9 cellular contexts compared by ENCODE assay signal in genomic region chr4:176270669-176271068, GRCh38. TPM values are rescaled to one million over a fixed set of nuclear protein-coding genes. Genes with fewer than 3 reads are reported as not detected.
DNase-seq lines count a peak whose midpoint lies in the region; ATAC-seq and TF ChIP-seq lines count a peak whose summit lies in the region.
"Had no signal": no experiment of that assay in that cellular context is flagged by ENCODE, and none has a peak within 500 bp of the region (broad histone marks: within the 10 kb centered on the region; RNA-seq: fewer than 3 reads in every experiment).

No MANE protein-coding gene starts in this region.

- H3K4me1 ChIP-seq in hepatocyte (ENCODE audit: insufficient read depth), result no peaks in the 10 kb centered on the region

- DNase-seq in AG08395 (ENCODE audit: low spot score), result peak; percentile 94
- DNase-seq in HCEC 1CT, result peak; percentile 97
- DNase-seq in SW 1271 (lab: John Stamatoyannopoulos, UW), result peak; percentile 76 to 92
- DNase-seq in hepatocyte (ENCODE audit: low spot score), result peak; percentile 65
- no peak for DNase-seq in left lobe of liver (ENCODE audit: low spot score)
- no peak for DNase-seq in superior temporal gyrus (ENCODE audit: extremely low spot score)

- 36% methylated on average over 5 of the region's 5 CpGs for WGBS in hepatocyte (ENCODE audit: low lambda C conversion rate, missing lambda C conversion rate)

- no peak overlapping the region for H3K4me3 ChIP-seq in hepatocyte

- H3K27ac ChIP-seq in hepatocyte, result no peak overlapping the region

- H3K79me2 ChIP-seq in hepatocyte, result no peaks in the 10 kb centered on the region

- H3K4me2 ChIP-seq in hepatocyte, result no peak overlapping the region

- no peaks in the 10 kb centered on the region for H3K9me2 ChIP-seq in hepatocyte (replicated peaks; ENCODE audit: insufficient read depth)

- H4K20me1 ChIP-seq in hepatocyte (ENCODE audit: insufficient read depth, poor library complexity, severe bottlenecking), result no peaks in the 10 kb centered on the region

- no peaks in the 10 kb centered on the region for H3K36me3 ChIP-seq in hepatocyte (replicated peaks; ENCODE audit: insufficient read depth, low read depth)

- H3K9me3 ChIP-seq in hepatocyte (ENCODE audit: low read depth), result no peaks in the 10 kb centered on the region

- TF ChIP-seq CTCF in hepatocyte (IDR thresholded peaks at IDR 0.05; ENCODE audit: poor library complexity), result no peak

- no peak overlapping the region for H2AFZ ChIP-seq in hepatocyte

- ATAC-seq in HG03159 (IDR thresholded peaks at IDR 0.05; ENCODE audit: unreplicated experiment) (no peak), left lobe of liver (no peak), GM21381 (IDR thresholded peaks at IDR 0.05; ENCODE audit: unreplicated experiment) (no peak)

- H3K27me3 ChIP-seq in hepatocyte, result no peaks in the 10 kb centered on the region

RNA-seq across cellular contexts. Expression of gene ASB5, which starts 1.6 kb away (rescaled TPM):
- total RNA-seq in hepatocyte (0.10 TPM in 1 of 2 replicates, not detected in the other), left lobe of liver (not detected)
- 0.30 TPM in 1 of 2 replicates, not detected in the other for polyA plus RNA-seq in hepatocyte
- total RNA-seq: dermis microvascular lymphatic vessel endothelial cell had no signal

RNA-seq across cellular contexts. Expression of gene SPCS3, which starts 49.1 kb away (rescaled TPM):
- total RNA-seq in hepatocyte (123 and 148 TPM in 2 replicates), left lobe of liver (108 TPM)
- 102 and 104 TPM in 2 replicates for polyA plus RNA-seq in hepatocyte

Comparison
In these comparisons a context has a peak if more than half of its experiments do, and no peak if none do; other contexts are left out.
1. DNase-seq: peak in AG08395 (single experiment), HCEC 1CT (single experiment), SW 1271 (2 of 2) and hepatocyte (single experiment); none in left lobe of liver (single experiment) and superior temporal gyrus (single experiment).